In the genomic region with DNA sequence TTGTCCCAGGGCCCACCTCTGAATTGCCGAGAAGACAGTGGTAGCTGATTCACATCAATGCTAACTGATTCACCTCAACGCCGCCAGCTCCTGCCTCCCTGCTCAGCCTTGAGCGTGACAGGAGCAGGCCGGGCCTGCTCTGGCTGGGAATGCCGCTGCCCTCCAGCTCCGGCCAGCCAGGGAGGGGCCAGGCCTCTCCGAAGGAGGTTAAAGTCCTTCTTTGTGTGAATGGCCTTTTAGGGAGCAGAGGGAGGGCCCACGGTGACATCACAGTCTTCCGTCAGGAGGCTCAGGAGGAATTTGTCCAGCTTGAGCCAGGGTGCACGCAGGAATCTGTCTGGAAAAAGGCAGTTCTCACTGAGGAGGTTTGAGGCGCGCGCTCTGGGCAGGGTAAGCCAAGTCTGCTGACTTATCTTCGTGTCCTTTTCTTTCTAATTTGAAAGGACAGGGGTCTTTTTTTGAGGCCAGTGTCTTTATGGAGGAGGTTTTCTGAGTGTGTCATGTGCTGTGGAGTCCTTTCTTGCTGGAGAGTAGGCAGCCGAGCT, we compare ENCODE assay signal across 8 cellular contexts.
A peak's percentile ranks its signal among the peaks of the same experiment; 100 is the strongest.
DNase-seq lines count a peak whose midpoint lies in the region; ATAC-seq, FAIRE-seq and TF ChIP-seq lines count a peak whose summit lies in the region.

No MANE protein-coding gene starts in this region.

- CTCF ChIA-PET in CD4-positive, alpha-beta memory T cell (lab: Charles Lee; ENCODE audit: partially characterized antibody): interaction anchor here (1.3 kb wide), 1 partner anchor 222 kb away, joined by 3 read pairs; no protein-coding TSS in a partner anchor

- H3K9me3 Mint-ChIP-seq in HFFc6: no peaks in the 10 kb centered on the region
- no peaks in the 10 kb centered on the region for H3K9me3 Mint-ChIP-seq in CD4-positive, alpha-beta memory T cell

- H3K27me3 Mint-ChIP-seq in HFFc6 (ENCODE audit: insufficient read depth): peaks cover 6% of the 10 kb centered on the region
- H3K27me3 Mint-ChIP-seq in CD4-positive, alpha-beta memory T cell: no peaks in the 10 kb centered on the region

- no peak for FAIRE-seq in small intestine (lab: Jason Lieb, UNC)

- H3K36me3 Mint-ChIP-seq in HFFc6 (ENCODE audit: low read depth): peaks cover 19% of the 10 kb centered on the region
- no peaks in the 10 kb centered on the region for H3K36me3 Mint-ChIP-seq in CD4-positive, alpha-beta memory T cell

- no peak for ATAC-seq in GM21381 (IDR thresholded peaks at IDR 0.05; ENCODE audit: unreplicated experiment)

- H3K9me3 ChIP-seq in small intestine (ENCODE audit: control insufficient read depth, low read depth): no peaks in the 10 kb centered on the region
- H3K9me3 ChIP-seq in CD4-positive, alpha-beta memory T cell (ENCODE audit: control insufficient read depth in 1 of 2, low read length in 2 of 2): no peaks in the 10 kb centered on the region

- TF ChIP-seq CTCF in HFFc6 (IDR thresholded peaks at IDR 0.05): no peak
- no peak for TF ChIP-seq CTCF in astrocyte of the spinal cord (IDR thresholded peaks at IDR 0.05; ENCODE audit: low read depth, low read length)

- peak overlapping the region; percentile 6 for H3K4me3 ChIP-seq in astrocyte of the spinal cord (ENCODE audit: low read depth, low read length)
- peak overlapping the region in 1 of 2 donors; percentile 5 for H3K4me3 ChIP-seq in small intestine (ENCODE audit: low read depth in 1 of 2, low read length in 2 of 2)
- H3K4me3 ChIP-seq in CD4-positive, alpha-beta memory T cell (ENCODE audit: low read length in 2 of 2): no peak overlapping the region

- no peaks in the 10 kb centered on the region for H3K36me3 ChIP-seq in small intestine (ENCODE audit: control insufficient read depth in 2 of 2, insufficient read depth in 2 of 2, low read length in 2 of 2)
- H3K36me3 ChIP-seq in CD4-positive, alpha-beta memory T cell (ENCODE audit: insufficient read depth, low read length): no peaks in the 10 kb centered on the region

- no peaks in the 10 kb centered on the region for H3K27me3 ChIP-seq in small intestine (ENCODE audit: control insufficient read depth in 2 of 2, insufficient read depth in 2 of 2, low read length in 2 of 2)
- no peaks in the 10 kb centered on the region for H3K27me3 ChIP-seq in CD4-positive, alpha-beta memory T cell (ENCODE audit: insufficient read depth, low read length)

- peaks cover 98% of the 10 kb centered on the region for H3K4me1 Mint-ChIP-seq in HFFc6 (ENCODE audit: low read depth)
- H3K4me1 Mint-ChIP-seq in CD4-positive, alpha-beta memory T cell: peaks cover 7 to 17% (median 15%) of the 10 kb centered on the region in 4 donors

- in situ Hi-C loops in astrocyte of the spinal cord (cut with HindIII; ENCODE audit: low sequenced_read_pairs): no loop called here

- DNase-seq in HFFc6 (peak; percentile 91), astrocyte of the spinal cord (ENCODE audit: low read depth, low spot score) (peak; percentile 92), islet precursor cell (peak; percentile 99), small intestine (peak; percentile 97), NCI-H2029 (lab: John Stamatoyannopoulos, UW) (no peak), SW 1271 (lab: John Stamatoyannopoulos, UW) (no peak)
- no peak for DNase-seq in CD4-positive, alpha-beta memory T cell

- H3K4me3 Mint-ChIP-seq in HFFc6: peak overlapping the region; percentile 88
- no peak overlapping the region for H3K4me3 Mint-ChIP-seq in CD4-positive, alpha-beta memory T cell

- peaks cover 2 to 13% of the 10 kb centered on the region in 2 donors for H3K4me1 ChIP-seq in small intestine (ENCODE audit: control insufficient read depth in 2 of 2, insufficient read depth in 1 of 2, low read depth in 1 of 2, low read length in 1 of 2)
- no peaks in the 10 kb centered on the region for H3K4me1 ChIP-seq in CD4-positive, alpha-beta memory T cell (ENCODE audit: insufficient read depth, low read length)

- POLR2A ChIA-PET in CD4-positive, alpha-beta memory T cell (lab: Charles Lee; ENCODE audit: partially characterized antibody): no interaction called here

- WGBS in small intestine, 3 donors: 7 to 32% (median 27%) methylated on average over 16 of the region's 16 CpGs

- peak overlapping the region; percentile 99 for H3K27ac Mint-ChIP-seq in HFFc6
- no peak overlapping the region for H3K27ac Mint-ChIP-seq in CD4-positive, alpha-beta memory T cell

- peak overlapping the region in 1 of 2 donors; percentile 93 for H3K27ac ChIP-seq in small intestine (ENCODE audit: low read depth in 1 of 2, low read length in 1 of 2)
- H3K27ac ChIP-seq in CD4-positive, alpha-beta memory T cell (ENCODE audit: low read depth, low read length): no peak overlapping the region

- intact Hi-C loops in CD4-positive, alpha-beta memory T cell (cut with micrococcal nuclease): no loop called here

Comparison
In these comparisons a context has a peak if more than half of its experiments do, and no peak if none do; other contexts are left out.
1. DNase-seq: peak in HFFc6 (single experiment), astrocyte of the spinal cord (single experiment), islet precursor cell (single experiment) and small intestine (single experiment); none in NCI-H2029 (single experiment), SW 1271 (0 of 2) and CD4-positive, alpha-beta memory T cell (0 of 5).